In the genomic region with DNA sequence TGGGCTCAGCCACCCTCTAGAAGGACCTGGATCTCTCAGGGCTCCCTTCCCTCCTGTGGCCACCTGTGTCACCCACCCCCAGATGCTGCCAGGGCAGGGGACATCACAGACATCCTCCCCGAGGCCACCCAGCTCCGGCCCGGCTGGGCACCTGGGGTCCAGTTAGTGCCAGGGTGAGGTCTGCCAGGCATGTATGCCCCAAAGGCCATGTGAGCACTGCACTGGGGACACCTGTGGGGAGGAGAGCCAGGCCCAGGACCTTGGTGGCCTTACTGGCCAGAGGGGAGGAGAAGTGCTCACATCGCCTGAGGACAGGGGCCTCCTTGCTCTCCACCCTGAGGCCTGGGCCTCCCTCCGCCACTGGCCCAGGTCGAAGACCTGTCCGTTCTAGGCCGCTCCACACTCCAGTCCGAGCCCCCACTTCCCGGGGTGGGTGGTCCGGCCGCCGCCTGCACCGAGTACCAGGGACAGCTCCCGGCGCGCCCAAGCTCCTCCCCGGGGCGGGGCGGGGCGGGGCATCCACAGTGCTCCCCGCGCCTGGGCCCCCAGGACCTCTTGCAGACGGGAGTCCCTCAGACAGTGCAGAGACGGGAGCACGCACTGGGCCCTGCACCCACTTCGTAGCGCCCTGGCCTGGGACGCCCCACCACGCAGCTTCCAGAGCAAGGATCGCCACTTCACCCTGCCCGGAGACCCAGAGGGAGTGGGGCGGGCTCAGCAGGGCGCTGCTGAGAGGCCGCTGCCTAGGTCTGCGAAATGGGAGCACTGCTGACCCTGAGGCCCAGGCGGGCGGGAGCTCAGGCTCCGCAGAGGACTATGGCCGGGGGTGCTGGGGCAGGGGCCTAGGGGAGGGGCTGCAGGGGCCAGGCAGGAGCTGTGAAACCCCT, we compare ENCODE assay signal across 1 cellular context.
TF ChIP-seq lines count a peak whose summit lies in the region.

No MANE protein-coding gene starts in this region.

TF ChIP-seq in H1, 55 proteins besides CTCF, POLR2A, EP300 and RAD21 (continued from another document):
- TF ChIP-seq TAF7 (optimal IDR thresholded peaks at IDR 0.05; ENCODE audit: borderline replicate concordance, low read depth, low read length) (peak; percentile 38), TEAD4 (IDR thresholded peaks at IDR 0.05; ENCODE audit: low read depth, low read length) (no peak), GABPA (IDR thresholded peaks at IDR 0.05; ENCODE audit: borderline replicate concordance, insufficient read depth, low read length) (peak; percentile 40; the same call in 1 of the 2 replicates), BRCA1 (IDR thresholded peaks at IDR 0.05; ENCODE audit: low read depth, low read length) (no peak), KDM1A (IDR thresholded peaks at IDR 0.05; ENCODE audit: borderline replicate concordance, low read length) (no peak), NRF1 (IDR thresholded peaks at IDR 0.05; ENCODE audit: low read depth, low read length) (no peak), SIN3A (conservative IDR thresholded peaks at IDR 0.05 in 1 of 2, IDR thresholded peaks at IDR 0.05 in 1 of 2; ENCODE audit: low read depth in 1 of 2, low read length in 2 of 2) (0 out of 4 replicates have a peak, but pooled peaks have one; percentile 36 to 43), BCL11A (IDR thresholded peaks at IDR 0.05; ENCODE audit: low read depth in 2 of 2, low read length in 2 of 2) (no peak), CEBPB (IDR thresholded peaks at IDR 0.05; ENCODE audit: low read depth, low read length) (no peak)
- TF ChIP-seq, protein P1, sequence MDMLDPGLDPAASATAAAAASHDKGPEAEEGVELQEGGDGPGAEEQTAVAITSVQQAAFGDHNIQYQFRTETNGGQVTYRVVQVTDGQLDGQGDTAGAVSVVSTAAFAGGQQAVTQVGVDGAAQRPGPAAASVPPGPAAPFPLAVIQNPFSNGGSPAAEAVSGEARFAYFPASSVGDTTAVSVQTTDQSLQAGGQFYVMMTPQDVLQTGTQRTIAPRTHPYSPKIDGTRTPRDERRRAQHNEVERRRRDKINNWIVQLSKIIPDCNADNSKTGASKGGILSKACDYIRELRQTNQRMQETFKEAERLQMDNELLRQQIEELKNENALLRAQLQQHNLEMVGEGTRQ (IDR thresholded peaks at IDR 0.05; ENCODE audit: low read length) = no peak
